1 cellular context compared by ENCODE assay signal in genomic region chr17:43014946-43015519, GRCh38.
TF ChIP-seq lines count a peak whose summit lies in the region.

No MANE protein-coding gene starts in this region.

TF ChIP-seq in GM23338, 12 proteins besides CTCF, POLR2A, EP300 and RAD21 (continued from another document):
- TF ChIP-seq REST (IDR thresholded peaks at IDR 0.05; ENCODE audit: unreplicated experiment) (no peak), CREB1 (CRISPR knock-in tag; IDR thresholded peaks at IDR 0.05; ENCODE audit: low read depth) (no peak), POLR2AphosphoS5 (IDR thresholded peaks at IDR 0.05; ENCODE audit: low read depth) (no peak)
